ENCODE assay signal across 10 cellular contexts in genomic region chr1:113859478-113860175, GRCh38. TPM values are rescaled to one million over a fixed set of nuclear protein-coding genes. Genes with fewer than 3 reads are reported as not detected.
A peak's percentile ranks its signal among the peaks of the same experiment; 100 is the strongest.
DNase-seq lines count a peak whose midpoint lies in the region; ATAC-seq, FAIRE-seq and TF ChIP-seq lines count a peak whose summit lies in the region.
"Had no signal": no experiment of that assay in that cellular context is flagged by ENCODE, and none has a peak within 500 bp of the region (broad histone marks: within the 10 kb centered on the region; RNA-seq: fewer than 3 reads in every experiment).

No MANE protein-coding gene starts in this region.

- H3K4me1 Mint-ChIP-seq in T-helper 1 cell treated with Interleukin-12 subunit alpha and Interleukin-12 subunit beta and Interleukin-4 antibody, amounts not matched to agents 30 μg/mL and 1 μg/mL, for 36 hours (ENCODE audit: low read depth) = peaks cover 36% of the 10 kb centered on the region
- H3K4me1 Mint-ChIP-seq in type B pancreatic cell (ENCODE audit: unreplicated experiment) = no peaks in the 10 kb centered on the region

- FAIRE-seq in urothelium cell line (lab: Jason Lieb, UNC) = no peak

- H3K27ac Mint-ChIP-seq in T-helper 1 cell treated with Interleukin-12 subunit alpha and Interleukin-12 subunit beta and Interleukin-4 antibody, amounts not matched to agents 30 μg/mL and 1 μg/mL, for 36 hours = no peak overlapping the region
- H3K27ac Mint-ChIP-seq in type B pancreatic cell = no peak overlapping the region

- H3K9me3 ChIP-seq in OCI-LY3 (ENCODE audit: insufficient read depth, low read length) (no peaks in the 10 kb centered on the region), neuron (ENCODE audit: low read length) (no peaks in the 10 kb centered on the region)

- no peaks in the 10 kb centered on the region for H4K20me1 ChIP-seq in OCI-LY3 (ENCODE audit: insufficient read depth, low read length)

- DNase-seq in T-helper 1 cell (no peak), AG08396 (ENCODE audit: low spot score) (no peak), urothelium cell line (ENCODE audit: low spot score) (no peak), type B pancreatic cell (ENCODE audit: extremely low spot score, unreplicated experiment) (no peak)
- DNase-seq: 8988T, NCI-H2171 had no signal

- peak overlapping the region; percentile 99 for H3K27ac ChIP-seq in OCI-LY3 (ENCODE audit: low read length)

- H3K27me3 ChIP-seq in OCI-LY3 (ENCODE audit: low read depth, low read length) (no peaks in the 10 kb centered on the region), neuron (ENCODE audit: insufficient read depth, low read length) (no peaks in the 10 kb centered on the region)

- no peaks in the 10 kb centered on the region for H3K27me3 Mint-ChIP-seq in T-helper 1 cell treated with Interleukin-12 subunit alpha and Interleukin-12 subunit beta and Interleukin-4 antibody, amounts not matched to agents 30 μg/mL and 1 μg/mL, for 36 hours (ENCODE audit: low read depth)
- H3K27me3 Mint-ChIP-seq in type B pancreatic cell = no peaks in the 10 kb centered on the region

- H3K36me3 ChIP-seq in OCI-LY3 (replicated peaks; ENCODE audit: low read depth, low read length) = peaks cover 7% of the 10 kb centered on the region
- no peaks in the 10 kb centered on the region for H3K36me3 ChIP-seq in neuron (ENCODE audit: insufficient read depth, low read length)

- no peaks in the 10 kb centered on the region for H3K79me2 ChIP-seq in OCI-LY3 (ENCODE audit: low read length)

- H3K4me1 ChIP-seq in OCI-LY3 (ENCODE audit: low read length) = peaks cover 63% of the 10 kb centered on the region
- H3K4me1 ChIP-seq in neuron (ENCODE audit: insufficient read depth, low read length) = no peaks in the 10 kb centered on the region

- ATAC-seq in HG02870 (IDR thresholded peaks at IDR 0.05; ENCODE audit: unreplicated experiment) = peak; percentile 90

- H3K4me3 ChIP-seq in OCI-LY3 (ENCODE audit: low read length) (peak overlapping the region; percentile 59), neuron (ENCODE audit: low read length) (no peak overlapping the region)

- H2AFZ ChIP-seq in OCI-LY3 (ENCODE audit: low read depth, low read length) (no peak overlapping the region), neuron (ENCODE audit: low read depth, low read length) (peak overlapping the region; percentile 16)

- H3K4me3 Mint-ChIP-seq in T-helper 1 cell treated with Interleukin-12 subunit alpha and Interleukin-12 subunit beta and Interleukin-4 antibody, amounts not matched to agents 30 μg/mL and 1 μg/mL, for 36 hours = peak overlapping the region; percentile 45
- H3K4me3 Mint-ChIP-seq in type B pancreatic cell = no peak overlapping the region

- no peaks in the 10 kb centered on the region for H3K9me3 Mint-ChIP-seq in T-helper 1 cell treated with Interleukin-12 subunit alpha and Interleukin-12 subunit beta and Interleukin-4 antibody, amounts not matched to agents 30 μg/mL and 1 μg/mL, for 36 hours
- H3K9me3 Mint-ChIP-seq in type B pancreatic cell = no peaks in the 10 kb centered on the region

- H3K9ac ChIP-seq in OCI-LY3 (ENCODE audit: low read length) = peak overlapping the region; percentile 76

- peak overlapping the region; percentile 78 for H3K4me2 ChIP-seq in OCI-LY3 (ENCODE audit: low read length)

- TF ChIP-seq CTCF in OCI-LY3 (IDR thresholded peaks at IDR 0.05; ENCODE audit: low read depth, low read length) (no peak), type B pancreatic cell (conservative IDR thresholded peaks at IDR 0.05) (no peak)

- H3K36me3 Mint-ChIP-seq in T-helper 1 cell treated with Interleukin-12 subunit alpha and Interleukin-12 subunit beta and Interleukin-4 antibody, amounts not matched to agents 30 μg/mL and 1 μg/mL, for 36 hours (ENCODE audit: low read depth) = peaks cover 46% of the 10 kb centered on the region
- H3K36me3 Mint-ChIP-seq in type B pancreatic cell = no peaks in the 10 kb centered on the region

RNA-seq across cellular contexts. Expression of gene PTPN22, which starts 11.9 kb away (rescaled TPM):
- total RNA-seq in type B pancreatic cell (ENCODE audit: low replicate concordance) = not detected in 2 replicates

RNA-seq across cellular contexts. Expression of gene BCL2L15, which starts 27.8 kb away (rescaled TPM):
- 1.2 TPM in 2 replicates for total RNA-seq in type B pancreatic cell (ENCODE audit: low replicate concordance)

RNA-seq across cellular contexts. Expression of gene AP4B1, which starts 45.0 kb away (rescaled TPM):
- total RNA-seq in type B pancreatic cell (ENCODE audit: low replicate concordance) = 13.5 and 22.4 TPM in 2 replicates

RNA-seq across cellular contexts. Expression of gene DCLRE1B, which starts 45.5 kb away (rescaled TPM):
- total RNA-seq in type B pancreatic cell (ENCODE audit: low replicate concordance) = 5.7 and 16.0 TPM in 2 replicates

RNA-seq across cellular contexts. Expression of gene RSBN1, which starts 47.4 kb away (rescaled TPM):
- 18.8 and 21.2 TPM in 2 replicates for total RNA-seq in type B pancreatic cell (ENCODE audit: low replicate concordance)
